Comparison of ENCODE assay signal across 7 cellular contexts in the genomic region with DNA sequence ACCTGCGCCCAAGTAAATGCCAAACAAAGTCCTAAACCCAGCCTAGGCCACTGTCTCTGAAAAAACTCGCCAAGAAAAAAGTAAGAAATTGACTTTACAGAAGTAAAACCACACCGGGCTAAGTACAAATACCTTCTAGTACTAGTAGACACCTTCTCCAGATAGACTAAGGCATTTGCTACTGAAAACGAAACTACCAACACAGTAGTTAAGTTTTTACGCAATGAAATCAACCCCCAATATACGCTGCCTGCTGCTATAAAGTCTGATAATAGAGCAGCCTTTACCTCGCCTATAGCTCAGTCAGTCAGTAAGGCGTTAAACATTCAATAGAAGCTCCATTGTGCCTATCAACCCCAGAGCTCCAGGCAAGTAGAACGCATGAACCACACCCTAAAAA.
DNase-seq lines count a peak whose midpoint lies in the region; ATAC-seq and TF ChIP-seq lines count a peak whose summit lies in the region.
"Not testable (repeated sequence)": the region's sequence is repeated elsewhere in the genome, so short reads cannot be mapped to it uniquely, and the experiment has no call there.

No MANE protein-coding gene starts in this region.

- peaks cover 2 to 24% (median 21%) of the 10 kb centered on the region in 3 donors for H3K4me1 Mint-ChIP-seq in CD8-positive, alpha-beta memory T cell
- H3K4me1 Mint-ChIP-seq in T-cell: peaks cover 14 to 26% (median 14%) of the 10 kb centered on the region in 3 donors
- not testable (repeated sequence) for H3K4me1 Mint-ChIP-seq in activated CD8-positive, alpha-beta memory T cell treated with anti-CD3 and anti-CD28 coated beads, Interleukin-2, amount 10 ng/mL, durations not matched to agents 7 days and 5 days

- H3K36me3 Mint-ChIP-seq in CD8-positive, alpha-beta memory T cell: peaks cover 0 to 25% (median 0%) of the 10 kb centered on the region in 3 donors
- not testable (repeated sequence) for H3K36me3 Mint-ChIP-seq in T-cell; activated CD8-positive, alpha-beta memory T cell treated with anti-CD3 and anti-CD28 coated beads, Interleukin-2, amount 10 ng/mL, durations not matched to agents 7 days and 5 days

- CTCF ChIA-PET in CD8-positive, alpha-beta memory T cell (lab: Charles Lee); T-cell (lab: Charles Lee): not testable (repeated sequence)
- CTCF ChIA-PET in activated CD8-positive, alpha-beta memory T cell treated with anti-CD3 and anti-CD28 coated beads, Interleukin-2, amount 10 ng/mL, durations not matched to agents 7 days and 5 days (lab: Charles Lee): interaction anchor here (0.8 to 1.5 kb wide), 2 partner anchors 10 to 70 kb away, joined by 3 to 4 read pairs; no protein-coding TSS in a partner anchor

- H3K36me3 ChIP-seq in CD8-positive, alpha-beta memory T cell (ENCODE audit: insufficient read depth, low read length); parathyroid adenoma (ENCODE audit: control insufficient read depth, insufficient read depth, low read length): not testable (repeated sequence)

- not testable (repeated sequence) for H3K4me2 ChIP-seq in parathyroid adenoma (ENCODE audit: low read length)

- peaks cover 0 to 13% (median 0%) of the 10 kb centered on the region in 5 donors for H3K9me3 Mint-ChIP-seq in CD8-positive, alpha-beta memory T cell
- not testable (repeated sequence) for H3K9me3 Mint-ChIP-seq in T-cell; activated CD8-positive, alpha-beta memory T cell treated with anti-CD3 and anti-CD28 coated beads, Interleukin-2, amount 10 ng/mL, durations not matched to agents 7 days and 5 days (ENCODE audit: low read depth)

- peak in 1 of 5 donors; percentile 15 for DNase-seq in CD8-positive, alpha-beta memory T cell
- DNase-seq in LoVo (ENCODE audit: low spot score) (peak; percentile 1), T-cell (peak in 2 of 34 experiments; percentile 8 to 16), fibroblast of villous mesenchyme (ENCODE audit: low read depth) (peak; percentile 3)
- DNase-seq in activated CD8-positive, alpha-beta memory T cell treated with anti-CD3 and anti-CD28 coated beads, Interleukin-2, amount 10 ng/mL, durations not matched to agents 7 days and 5 days: not testable (repeated sequence)
- peak; percentile 27 for DNase-seq in central memory CD4-positive, alpha-beta T cell

- H3K4me3 Mint-ChIP-seq in CD8-positive, alpha-beta memory T cell: peak overlapping the region; percentile 79 to 92 (median 86)
- H3K4me3 Mint-ChIP-seq in T-cell: peak overlapping the region; percentile 64 to 80 (median 65)
- peak overlapping the region; percentile 63 for H3K4me3 Mint-ChIP-seq in activated CD8-positive, alpha-beta memory T cell treated with anti-CD3 and anti-CD28 coated beads, Interleukin-2, amount 10 ng/mL, durations not matched to agents 7 days and 5 days

- ATAC-seq in T-cell (replicated peaks in 1 of 4); activated CD8-positive, alpha-beta memory T cell treated with anti-CD3 and anti-CD28 coated beads, Interleukin-2, amount 10 ng/mL, durations not matched to agents 7 days and 5 days: not testable (repeated sequence)

- H3K27ac ChIP-seq in CD8-positive, alpha-beta memory T cell (ENCODE audit: low read depth, low read length): peak overlapping the region; percentile 59
- H3K27ac ChIP-seq in parathyroid adenoma: peak overlapping the region; percentile 97

- not testable (repeated sequence) for H3K27me3 ChIP-seq in CD8-positive, alpha-beta memory T cell (ENCODE audit: insufficient read depth, low read length, poor library complexity, severe bottlenecking); parathyroid adenoma (ENCODE audit: control insufficient read depth, insufficient read depth, low read length)

- H3K4me1 ChIP-seq in CD8-positive, alpha-beta memory T cell (ENCODE audit: insufficient read depth, low read length); parathyroid adenoma: not testable (repeated sequence)

- TF ChIP-seq CTCF in fibroblast of villous mesenchyme (IDR thresholded peaks at IDR 0.05; ENCODE audit: insufficient read depth, low read depth, low read length); parathyroid adenoma (IDR thresholded peaks at IDR 0.05): not testable (repeated sequence)

- H3K9ac ChIP-seq in parathyroid adenoma: not testable (repeated sequence)

- H3K27me3 Mint-ChIP-seq in CD8-positive, alpha-beta memory T cell; T-cell; activated CD8-positive, alpha-beta memory T cell treated with anti-CD3 and anti-CD28 coated beads, Interleukin-2, amount 10 ng/mL, durations not matched to agents 7 days and 5 days: not testable (repeated sequence)

- peak overlapping the region; percentile 21 for H2AFZ ChIP-seq in parathyroid adenoma

- POLR2A ChIA-PET in CD8-positive, alpha-beta memory T cell (lab: Charles Lee): not testable (repeated sequence)
- POLR2A ChIA-PET in T-cell (lab: Charles Lee): interaction anchor here in 1 of 2 donors (0.9 to 1.2 kb wide), 2 partner anchors 15 to 79 kb away, joined by 3 to 4 read pairs; no protein-coding TSS in a partner anchor

- peak overlapping the region; percentile 82 to 100 (median 98) for H3K27ac Mint-ChIP-seq in CD8-positive, alpha-beta memory T cell
- H3K27ac Mint-ChIP-seq in T-cell: peak overlapping the region; percentile 53 to 94
- H3K27ac Mint-ChIP-seq in activated CD8-positive, alpha-beta memory T cell treated with anti-CD3 and anti-CD28 coated beads, Interleukin-2, amount 10 ng/mL, durations not matched to agents 7 days and 5 days: peak overlapping the region; percentile 83

- not testable (repeated sequence) for H3K79me2 ChIP-seq in parathyroid adenoma

- not testable (repeated sequence) for H3K9me3 ChIP-seq in CD8-positive, alpha-beta memory T cell (ENCODE audit: low read length); parathyroid adenoma (ENCODE audit: control insufficient read depth, low read length)

- not testable (repeated sequence) for H3K4me3 ChIP-seq in CD8-positive, alpha-beta memory T cell (ENCODE audit: low read length); fibroblast of villous mesenchyme (ENCODE audit: low read depth, low read length); parathyroid adenoma (ENCODE audit: low read depth, low read length)
